In genomic region chr7:151247016-151247580, GRCh38 we compare ENCODE assay signal across 11 cellular contexts. TPM values are rescaled to one million over a fixed set of nuclear protein-coding genes. Genes with fewer than 3 reads are reported as not detected.
A peak's percentile ranks its signal among the peaks of the same experiment; 100 is the strongest.
DNase-seq lines count a peak whose midpoint lies in the region; ATAC-seq and TF ChIP-seq lines count a peak whose summit lies in the region.
"Had no signal": no experiment of that assay in that cellular context is flagged by ENCODE, and none has a peak within 500 bp of the region (broad histone marks: within the 10 kb centered on the region; RNA-seq: fewer than 3 reads in every experiment).

No MANE protein-coding gene starts in this region.

- no peaks in the 10 kb centered on the region for H3K36me3 ChIP-seq in CD4-positive, CD25-positive, alpha-beta regulatory T cell (ENCODE audit: control insufficient read depth, insufficient read depth, low read length)
- no peaks in the 10 kb centered on the region for H3K36me3 ChIP-seq in WERI-Rb-1
- H3K36me3 ChIP-seq in heart right ventricle = peaks cover 0 to 10% (median 0%) of the 10 kb centered on the region in 9 donors

- peak overlapping the region; percentile 52 to 84 (median 70) for H3K4me3 Mint-ChIP-seq in CD4-positive, CD25-positive, alpha-beta regulatory T cell
- H3K4me3 Mint-ChIP-seq: activated CD4-positive, alpha-beta T cell treated with anti-CD3 and anti-CD28 coated beads, Interleukin-2, amount 10 ng/mL, durations not matched to agents 7 days and 5 days had no signal

- no peak overlapping the region for H3K27ac Mint-ChIP-seq in CD4-positive, CD25-positive, alpha-beta regulatory T cell
- H3K27ac Mint-ChIP-seq: activated CD4-positive, alpha-beta T cell treated with anti-CD3 and anti-CD28 coated beads, Interleukin-2, amount 10 ng/mL, durations not matched to agents 7 days and 5 days had no signal

- no peak for DNase-seq in CD4-positive, CD25-positive, alpha-beta regulatory T cell
- DNase-seq in WERI-Rb-1 = peak; percentile 53
- DNase-seq in heart right ventricle = no peak
- DNase-seq in retina = peak; percentile 32
- no peak for DNase-seq in NCI-H1436 treated with DMSO at 0.1 percent for 48 hours (lab: John Stamatoyannopoulos, UW)
- DNase-seq in KG1 (lab: John Stamatoyannopoulos, UW) = no peak
- DNase-seq in NCI-H1048 (lab: John Stamatoyannopoulos, UW) = no peak
- no peak for DNase-seq in NCI-H2029 (lab: John Stamatoyannopoulos, UW)
- DNase-seq: activated CD4-positive, alpha-beta T cell treated with anti-CD3 and anti-CD28 coated beads, Interleukin-2, amount 10 ng/mL, durations not matched to agents 7 days and 5 days; NCI-H510A treated with DMSO at 0.1 percent for 48 hours had no signal

- H3K9me3 Mint-ChIP-seq in CD4-positive, CD25-positive, alpha-beta regulatory T cell = peaks cover 0 to 3% (median 0%) of the 10 kb centered on the region in 7 donors
- H3K9me3 Mint-ChIP-seq: activated CD4-positive, alpha-beta T cell treated with anti-CD3 and anti-CD28 coated beads, Interleukin-2, amount 10 ng/mL, durations not matched to agents 7 days and 5 days; dendritic cell treated with granulocyte-macrophage colony-stimulating factor and Interleukin-4, amounts not matched to agents 40 ng/mL and 50 ng/mL, for 4 days had no signal

- peaks cover 20% of the 10 kb centered on the region for H3K27me3 ChIP-seq in CD4-positive, CD25-positive, alpha-beta regulatory T cell (ENCODE audit: control insufficient read depth, insufficient read depth, low read length)
- H3K27me3 ChIP-seq in WERI-Rb-1 (ENCODE audit: insufficient read depth, low read depth, severe bottlenecking) = peaks cover 3% of the 10 kb centered on the region
- H3K27me3 ChIP-seq in heart right ventricle = peaks cover 0 to 68% (median 6%) of the 10 kb centered on the region in 7 donors

- no peak overlapping the region for H3K27ac ChIP-seq in CD4-positive, CD25-positive, alpha-beta regulatory T cell (ENCODE audit: insufficient read depth, low read length, poor library complexity, severe bottlenecking)
- H3K27ac ChIP-seq in WERI-Rb-1 = no peak overlapping the region
- peak overlapping the region; percentile 12 to 98 (median 96) for H3K27ac ChIP-seq in heart right ventricle

- 24 to 29% methylated on average over 3 of the region's 3 CpGs for WGBS in heart right ventricle, 2 donors

- H3K4me1 ChIP-seq in CD4-positive, CD25-positive, alpha-beta regulatory T cell (ENCODE audit: control insufficient read depth, insufficient read depth, low read length, poor library complexity, severe bottlenecking) = peaks cover 55% of the 10 kb centered on the region
- peaks cover 21 to 86% (median 78%) of the 10 kb centered on the region in 9 donors for H3K4me1 ChIP-seq in heart right ventricle

- no peak for ATAC-seq in CD4-positive, CD25-positive, alpha-beta regulatory T cell (ENCODE audit: low read depth in 2 of 2)
- ATAC-seq in heart right ventricle = peak in 2 of 8 donors; percentile 4 to 20

- peaks cover 5 to 70% (median 21%) of the 10 kb centered on the region in 4 donors for H3K4me1 Mint-ChIP-seq in CD4-positive, CD25-positive, alpha-beta regulatory T cell

- H3K9me3 ChIP-seq in CD4-positive, CD25-positive, alpha-beta regulatory T cell (ENCODE audit: control insufficient read depth in 2 of 2, low read length in 2 of 2) = no peaks in the 10 kb centered on the region
- H3K9me3 ChIP-seq in WERI-Rb-1 (ENCODE audit: severe bottlenecking) = no peaks in the 10 kb centered on the region
- no peaks in the 10 kb centered on the region for H3K9me3 ChIP-seq in heart right ventricle

- TF ChIP-seq CTCF in WERI-Rb-1 (IDR thresholded peaks at IDR 0.05; ENCODE audit: low read depth, low read length) = no peak
- TF ChIP-seq CTCF in heart right ventricle (IDR thresholded peaks at IDR 0.05) = no peak

- intact Hi-C loops in heart right ventricle (cut with DNase I) = loop anchor here in 6 of 10 donors (2.0 to 10.0 kb wide), 4 partner anchors 55 to 122 kb away; partner anchors contain the start of gene ASB10 (in 1 of the 6)

- H3K4me3 ChIP-seq in CD4-positive, CD25-positive, alpha-beta regulatory T cell (ENCODE audit: low read depth, low read length) = no peak overlapping the region
- H3K4me3 ChIP-seq in WERI-Rb-1 (ENCODE audit: low read depth, low read length) (no peak overlapping the region), heart right ventricle (peak overlapping the region; percentile 63 to 80 (median 74))

- peaks cover 69% of the 10 kb centered on the region for H3K27me3 Mint-ChIP-seq in CD4-positive, CD25-positive, alpha-beta regulatory T cell

- no peaks in the 10 kb centered on the region for H3K36me3 Mint-ChIP-seq in CD4-positive, CD25-positive, alpha-beta regulatory T cell

RNA-seq across cellular contexts. Expression of gene SMARCD3, which starts 1.4 kb away (rescaled TPM):
- 4.7 TPM for total RNA-seq in CD4-positive, CD25-positive, alpha-beta regulatory T cell
- 1 to 10 TPM; 1.5 to 4.4 (median 2.1) TPM for polyA plus RNA-seq in CD4-positive, CD25-positive, alpha-beta regulatory T cell
- 100 to 1,000 TPM in 5 of 10 donors, 10 to 100 TPM in 5; 78.0 to 119 (median 97.6) TPM for total RNA-seq in heart right ventricle
- polyA plus RNA-seq in heart right ventricle = 100 to 1,000 TPM in 1 of 2 donors, 10 to 100 TPM in 1; 77.7 to 175 TPM

RNA-seq across cellular contexts. Expression of gene CHPF2, which starts 14.8 kb away (rescaled TPM):
- total RNA-seq in CD4-positive, CD25-positive, alpha-beta regulatory T cell = 38.8 TPM
- 10 to 100 TPM; 18.8 to 24.8 (median 23.0) TPM for polyA plus RNA-seq in CD4-positive, CD25-positive, alpha-beta regulatory T cell
- total RNA-seq in heart right ventricle = 10 to 100 TPM; 12.1 to 22.4 (median 17.4) TPM
- polyA plus RNA-seq in heart right ventricle = 10 to 100 TPM; 19.2 to 20.9 TPM

RNA-seq across cellular contexts. Expression of gene ABCF2, which starts 20.1 kb away (rescaled TPM):
- total RNA-seq in CD4-positive, CD25-positive, alpha-beta regulatory T cell = 16.3 TPM
- 10 to 100 TPM; 25.9 to 31.4 (median 29.7) TPM for polyA plus RNA-seq in CD4-positive, CD25-positive, alpha-beta regulatory T cell
- total RNA-seq in heart right ventricle = 10 to 100 TPM; 25.2 to 33.8 (median 29.5) TPM
- 10 to 100 TPM; 13.0 to 35.2 TPM for polyA plus RNA-seq in heart right ventricle

RNA-seq across cellular contexts. Expression of gene H2BK1, which starts 36.8 kb away (rescaled TPM):
- total RNA-seq in CD4-positive, CD25-positive, alpha-beta regulatory T cell = 3.8 TPM
- not detected for polyA plus RNA-seq in CD4-positive, CD25-positive, alpha-beta regulatory T cell
- total RNA-seq in heart right ventricle = not detected
- not detected for polyA plus RNA-seq in heart right ventricle
- total RNA-seq: activated CD4-positive, alpha-beta T cell treated with anti-CD3 and anti-CD28 coated beads, Interleukin-2, amount 10 ng/mL, durations not matched to agents 7 days and 5 days had no signal

Comparison
In these comparisons a context has a peak if more than half of its experiments do, and no peak if none do; other contexts are left out.
1. DNase-seq: peak in WERI-Rb-1 (single experiment) and retina (single experiment); none in CD4-positive, CD25-positive, alpha-beta regulatory T cell (0 of 3), heart right ventricle (0 of 2), NCI-H1436 treated with DMSO at 0.1 percent for 48 hours (single experiment), KG1 (single experiment), NCI-H1048 (single experiment) and NCI-H2029 (single experiment).
2. H3K27ac ChIP-seq: peak in heart right ventricle (10 of 10); none in CD4-positive, CD25-positive, alpha-beta regulatory T cell (single experiment) and WERI-Rb-1 (single experiment).
3. H3K4me3 ChIP-seq: peak in heart right ventricle (10 of 10); none in CD4-positive, CD25-positive, alpha-beta regulatory T cell (single experiment) and WERI-Rb-1 (single experiment).
4. RNA of gene SMARCD3, which starts 1.4 kb away (total RNA-seq): 78.0 to 119 TPM in heart right ventricle; 4.7 TPM in CD4-positive, CD25-positive, alpha-beta regulatory T cell (single experiment); every median in the first group is over 10 times any median in the second.